Comparison of ENCODE assay signal across 9 cellular contexts in the genomic region with DNA sequence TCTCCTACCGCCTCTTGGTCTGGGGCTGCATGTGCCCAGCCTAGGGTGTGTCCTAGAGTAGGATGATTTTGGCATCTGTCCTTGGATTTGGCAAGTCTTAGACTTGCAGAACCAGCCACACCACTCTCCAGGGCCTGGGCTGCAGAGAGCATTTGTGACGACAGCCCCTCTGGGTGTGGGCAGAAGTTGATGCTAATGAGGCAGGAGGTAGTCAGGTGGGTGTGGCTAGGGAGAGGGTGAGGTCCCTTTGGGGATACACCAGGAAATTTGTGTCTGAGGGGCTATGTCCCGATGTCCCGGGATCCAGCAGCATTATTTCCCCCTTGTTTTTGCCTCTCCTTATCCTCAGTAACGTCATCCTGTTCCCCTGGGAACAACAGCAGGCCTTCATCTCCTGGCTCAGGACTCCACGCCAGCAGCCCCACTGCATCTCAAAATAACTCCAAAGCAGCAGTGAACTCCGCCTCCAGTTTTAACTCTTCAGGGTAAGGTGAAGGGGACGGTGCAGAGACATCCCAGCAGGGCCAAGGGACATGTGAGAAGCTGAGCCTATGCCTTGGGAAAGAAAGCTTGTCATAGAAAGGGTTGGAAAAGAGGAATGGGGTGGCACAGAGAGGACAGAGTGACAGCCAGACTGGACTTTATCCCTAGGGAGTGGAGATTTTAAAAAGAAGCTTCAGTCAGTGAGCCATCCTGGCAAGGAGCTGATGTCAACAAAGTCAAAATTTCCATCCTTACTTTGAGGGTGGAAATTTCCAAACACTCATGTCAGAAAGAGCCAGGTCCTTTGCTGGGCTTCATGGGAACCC. TPM values are rescaled to one million over a fixed set of nuclear protein-coding genes. Genes with fewer than 3 reads are reported as not detected.
A peak's percentile ranks its signal among the peaks of the same experiment; 100 is the strongest.
DNase-seq lines count a peak whose midpoint lies in the region; ATAC-seq and TF ChIP-seq lines count a peak whose summit lies in the region.
"Had no signal": no experiment of that assay in that cellular context is flagged by ENCODE, and none has a peak within 500 bp of the region (broad histone marks: within the 10 kb centered on the region; RNA-seq: fewer than 3 reads in every experiment).

No MANE protein-coding gene starts in this region.

- H3K36me3 ChIP-seq in neural progenitor cell: no peaks in the 10 kb centered on the region

- H3K4me3 Mint-ChIP-seq in neural progenitor cell: no peak overlapping the region

- no peaks in the 10 kb centered on the region for H3K79me2 ChIP-seq in neural progenitor cell (ENCODE audit: low read depth)

- peaks cover 13% of the 10 kb centered on the region for H3K4me1 Mint-ChIP-seq in neural progenitor cell

- no peaks in the 10 kb centered on the region for H4K20me1 ChIP-seq in neural progenitor cell (ENCODE audit: low read depth)

- H3K27ac ChIP-seq in neural progenitor cell: no peak overlapping the region

- no peak overlapping the region for H3K9ac ChIP-seq in neural progenitor cell

- peaks cover 17% of the 10 kb centered on the region for H3K4me1 ChIP-seq in neural progenitor cell

- TF ChIP-seq CTCF in fibroblast of pulmonary artery (IDR thresholded peaks at IDR 0.05; ENCODE audit: low read length, missing control alignments) (no peak), neural progenitor cell (IDR thresholded peaks at IDR 0.05) (no peak)

- no peak overlapping the region for H3K27ac Mint-ChIP-seq in neural progenitor cell

- peaks cover 10% of the 10 kb centered on the region for H3F3A ChIP-seq in neural progenitor cell (ENCODE audit: low read depth)

- H3K9me3 Mint-ChIP-seq in neural progenitor cell: no peaks in the 10 kb centered on the region

- no peaks in the 10 kb centered on the region for H3K9me3 ChIP-seq in neural progenitor cell (ENCODE audit: low read depth)

- no peaks in the 10 kb centered on the region for H3K36me3 Mint-ChIP-seq in neural progenitor cell

- H2AFZ ChIP-seq in neural progenitor cell (replicated peaks): peak overlapping the region; percentile 92

- ATAC-seq in stimulated activated naive CD8-positive, alpha-beta T cell treated with anti-CD3 and anti-CD28 coated beads, Interleukin-15, Interleukin-2, amounts not matched to agents 100 U/mL and 50 U/mL, for 24 hours: no peak
- ATAC-seq in HG02610 (IDR thresholded peaks at IDR 0.05; ENCODE audit: unreplicated experiment): no peak

- H3K27me3 Mint-ChIP-seq in neural progenitor cell (ENCODE audit: insufficient read depth, low read depth): no peaks in the 10 kb centered on the region

- DNase-seq in AG08395 (ENCODE audit: low spot score) (peak; percentile 55), NCI-H526 (lab: John Stamatoyannopoulos, UW) (peak; percentile 34 to 60), fibroblast of pulmonary artery (ENCODE audit: low read depth) (peak; percentile 67), neural progenitor cell (ENCODE audit: low spot score) (no peak), SW 1271 (lab: John Stamatoyannopoulos, UW) (no peak), NCI-H510A treated with DMSO at 0.1 percent for 48 hours (lab: John Stamatoyannopoulos, UW) (no peak)
- DNase-seq in stimulated activated naive CD8-positive, alpha-beta T cell treated with anti-CD3 and anti-CD28 coated beads, Interleukin-15, Interleukin-2, amounts not matched to agents 100 U/mL and 50 U/mL, for 24 hours: no peak
- DNase-seq: NCI-H774 had no signal

- no peak overlapping the region for H3K4me2 ChIP-seq in neural progenitor cell

- H3K27me3 ChIP-seq in neural progenitor cell: no peaks in the 10 kb centered on the region

- H3K4me3 ChIP-seq in fibroblast of pulmonary artery (replicated peaks; ENCODE audit: low read depth, low read length) (no peak overlapping the region), neural progenitor cell (no peak overlapping the region)

RNA-seq across cellular contexts. Expression of gene TLCD5, which starts 8.0 kb away (rescaled TPM):
- total RNA-seq in neural progenitor cell (ENCODE audit: low replicate concordance): 25.1 and 32.2 TPM in 2 replicates

RNA-seq across cellular contexts. Expression of gene ARHGEF12, which starts 19.1 kb away (rescaled TPM):
- 24.9 and 31.3 TPM in 2 replicates for total RNA-seq in neural progenitor cell (ENCODE audit: low replicate concordance)

Comparison
In these comparisons a context has a peak if more than half of its experiments do, and no peak if none do; other contexts are left out.
1. DNase-seq: peak in AG08395 (single experiment), NCI-H526 (2 of 2) and fibroblast of pulmonary artery (single experiment); none in neural progenitor cell (single experiment), SW 1271 (0 of 2), NCI-H510A treated with DMSO at 0.1 percent for 48 hours (single experiment) and stimulated activated naive CD8-positive, alpha-beta T cell treated with anti-CD3 and anti-CD28 coated beads, Interleukin-15, Interleukin-2, amounts not matched to agents 100 U/mL and 50 U/mL, for 24 hours (single experiment).